Comparison of ENCODE assay signal across 1 cellular context in genomic region chr4:158771776-158772175, GRCh38.
TF ChIP-seq lines count a peak whose summit lies in the region.

No MANE protein-coding gene starts in this region.

TF ChIP-seq in HepG2, 621 proteins besides CTCF, POLR2A, EP300 and RAD21:
- TF ChIP-seq NR1H2 (CRISPR knock-in tag; IDR thresholded peaks at IDR 0.05; ENCODE audit: borderline replicate concordance, low read depth): no peak
- TF ChIP-seq SMAD9 (CRISPR knock-in tag; IDR thresholded peaks at IDR 0.05): no peak
- TF ChIP-seq RFX3 (CRISPR knock-in tag; IDR thresholded peaks at IDR 0.05): no peak
TF ChIP-seq in HepG2: peak in this region for 0.
